ENCODE assay signal across 12 cellular contexts in the genomic region with DNA sequence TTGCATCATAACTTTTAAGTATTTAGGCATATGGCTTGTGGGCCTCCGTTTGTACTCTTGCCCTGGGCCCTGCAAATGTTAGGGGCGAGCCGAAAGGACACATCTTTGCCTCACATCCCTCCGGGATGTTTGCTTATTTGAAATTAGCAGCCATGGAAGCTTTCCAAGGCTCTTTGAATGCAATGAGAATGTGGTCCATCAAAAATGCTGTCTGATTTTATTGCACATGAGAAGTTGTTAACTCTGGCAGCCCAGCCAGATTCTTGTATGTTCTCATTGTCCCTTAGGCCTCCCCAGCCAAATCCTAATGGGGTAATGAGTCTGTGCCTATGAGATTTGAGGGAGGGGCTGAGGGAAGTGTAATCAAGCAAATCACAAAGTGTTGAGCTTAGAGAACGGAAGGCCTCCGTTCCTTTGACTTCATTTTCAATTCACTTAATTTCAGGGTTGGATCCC.
DNase-seq lines count a peak whose midpoint lies in the region; ATAC-seq and TF ChIP-seq lines count a peak whose summit lies in the region.
"Had no signal": no experiment of that assay in that cellular context is flagged by ENCODE, and none has a peak within 500 bp of the region (broad histone marks: within the 10 kb centered on the region; RNA-seq: fewer than 3 reads in every experiment).

No MANE protein-coding gene starts in this region.

- intact Hi-C loops in gastrocnemius medialis (cut with DNase I; ENCODE audit: low total_unique reads), result loop anchor here (10.0 kb wide), 1 partner anchor 259 kb away; a partner anchor contains a TSS

- TF ChIP-seq POLR2A in gastrocnemius medialis (IDR thresholded peaks at IDR 0.05), result no peak

- ATAC-seq in gastrocnemius medialis, result no peak
- ATAC-seq: activated naive CD8-positive, alpha-beta T cell treated with anti-CD3 and anti-CD28 coated beads, Interleukin-2, amount 50 U/mL, for 24 hours had no signal

- H3K27me3 ChIP-seq in gastrocnemius medialis, result no peaks in the 10 kb centered on the region

- H3K4me3 Mint-ChIP-seq in T-helper 2 cell treated with Interferon-gamma antibody and Interleukin-4, amounts not matched to agents 5 μg/mL and 100 μg/mL, for 36 hours, result no peak overlapping the region
- H3K4me3 Mint-ChIP-seq: activated naive CD8-positive, alpha-beta T cell treated with anti-CD3 and anti-CD28 coated beads, Interleukin-2, amount 50 U/mL, for 24 hours; T-helper 1 cell treated with Interleukin-12 subunit alpha and Interleukin-12 subunit beta and Interleukin-4 antibody, amounts not matched to agents 30 μg/mL and 1 μg/mL, for 36 hours had no signal

- H3K36me3 ChIP-seq in gastrocnemius medialis, result no peaks in the 10 kb centered on the region

- TF ChIP-seq CTCF in fibroblast of villous mesenchyme (IDR thresholded peaks at IDR 0.05; ENCODE audit: insufficient read depth, low read depth, low read length), result no peak
- TF ChIP-seq CTCF in gastrocnemius medialis (IDR thresholded peaks at IDR 0.05 in 4 of 5, conservative IDR thresholded peaks at IDR 0.05 in 1 of 5), result no peak

- H3K27ac ChIP-seq in gastrocnemius medialis, result peak overlapping the region in 3 of 4 donors; percentile 21 to 59 (median 30)

- no peaks in the 10 kb centered on the region for H3K4me1 Mint-ChIP-seq in T-helper 2 cell treated with Interferon-gamma antibody and Interleukin-4, amounts not matched to agents 5 μg/mL and 100 μg/mL, for 36 hours (ENCODE audit: low read depth)
- H3K4me1 Mint-ChIP-seq: activated naive CD8-positive, alpha-beta T cell treated with anti-CD3 and anti-CD28 coated beads, Interleukin-2, amount 50 U/mL, for 24 hours had no signal

- DNase-seq in GM04504 (ENCODE audit: low read depth) (peak; percentile 97), NCI-H446 (lab: John Stamatoyannopoulos, UW) (peak; percentile 60 to 85), fibroblast of villous mesenchyme (ENCODE audit: low read depth) (peak; percentile 95), gastrocnemius medialis (no peak), globus pallidus (ENCODE audit: low spot score) (no peak), NCI-H2171 treated with DMSO at 0.1 percent for 48 hours (lab: John Stamatoyannopoulos, UW) (no peak)
- no peak for DNase-seq in T-helper 2 cell treated with Interferon-gamma antibody and Interleukin-4, amounts not matched to agents 5 μg/mL and 100 μg/mL, for 36 hours (ENCODE audit: low spot score)
- no peak for DNase-seq in activated CD4-positive, alpha-beta T cell treated with anti-CD3 and anti-CD28 coated beads, Interleukin-2, amount 50 U/mL, for 48 hours
- DNase-seq: activated naive CD8-positive, alpha-beta T cell treated with anti-CD3 and anti-CD28 coated beads, Interleukin-2, amount 50 U/mL, for 24 hours; GOT3; stimulated activated CD4-positive, alpha-beta T cell treated with anti-CD3 and anti-CD28 coated beads, Interleukin-12 subunit alpha, Interleukin-12 subunit beta, amount 100 ng/mL, for 4 hours had no signal

- peaks cover 7 to 9% of the 10 kb centered on the region in 2 donors for H3K4me1 ChIP-seq in gastrocnemius medialis

- H3K9me3 Mint-ChIP-seq in T-helper 2 cell treated with Interferon-gamma antibody and Interleukin-4, amounts not matched to agents 5 μg/mL and 100 μg/mL, for 36 hours, result no peaks in the 10 kb centered on the region
- H3K9me3 Mint-ChIP-seq: activated naive CD8-positive, alpha-beta T cell treated with anti-CD3 and anti-CD28 coated beads, Interleukin-2, amount 50 U/mL, for 24 hours; T-helper 1 cell treated with Interleukin-12 subunit alpha and Interleukin-12 subunit beta and Interleukin-4 antibody, amounts not matched to agents 30 μg/mL and 1 μg/mL, for 36 hours had no signal

- H3K27me3 Mint-ChIP-seq in T-helper 2 cell treated with Interferon-gamma antibody and Interleukin-4, amounts not matched to agents 5 μg/mL and 100 μg/mL, for 36 hours (ENCODE audit: low read depth), result no peaks in the 10 kb centered on the region
- H3K27me3 Mint-ChIP-seq: activated naive CD8-positive, alpha-beta T cell treated with anti-CD3 and anti-CD28 coated beads, Interleukin-2, amount 50 U/mL, for 24 hours had no signal

- in situ Hi-C loops in gastrocnemius medialis (cut with MboI; ENCODE audit: low sequenced_read_pairs in 4 of 4), result no loop called here

- H3K27ac Mint-ChIP-seq in T-helper 2 cell treated with Interferon-gamma antibody and Interleukin-4, amounts not matched to agents 5 μg/mL and 100 μg/mL, for 36 hours, result no peak overlapping the region
- H3K27ac Mint-ChIP-seq: activated naive CD8-positive, alpha-beta T cell treated with anti-CD3 and anti-CD28 coated beads, Interleukin-2, amount 50 U/mL, for 24 hours; T-helper 1 cell treated with Interleukin-12 subunit alpha and Interleukin-12 subunit beta and Interleukin-4 antibody, amounts not matched to agents 30 μg/mL and 1 μg/mL, for 36 hours had no signal

- no peaks in the 10 kb centered on the region for H3K36me3 Mint-ChIP-seq in T-helper 2 cell treated with Interferon-gamma antibody and Interleukin-4, amounts not matched to agents 5 μg/mL and 100 μg/mL, for 36 hours (ENCODE audit: low read depth)

- no peaks in the 10 kb centered on the region for H3K9me3 ChIP-seq in gastrocnemius medialis

- H3K4me3 ChIP-seq in fibroblast of villous mesenchyme (ENCODE audit: low read depth, low read length), result no peak overlapping the region
- no peak overlapping the region for H3K4me3 ChIP-seq in gastrocnemius medialis

Comparison
In these comparisons a context has a peak if more than half of its experiments do, and no peak if none do; other contexts are left out.
1. DNase-seq: peak in GM04504 (single experiment), NCI-H446 (2 of 2) and fibroblast of villous mesenchyme (single experiment); none in gastrocnemius medialis (0 of 2), globus pallidus (single experiment), NCI-H2171 treated with DMSO at 0.1 percent for 48 hours (single experiment), T-helper 2 cell treated with Interferon-gamma antibody and Interleukin-4, amounts not matched to agents 5 μg/mL and 100 μg/mL, for 36 hours (single experiment) and activated CD4-positive, alpha-beta T cell treated with anti-CD3 and anti-CD28 coated beads, Interleukin-2, amount 50 U/mL, for 48 hours (0 of 2).